ENCODE assay signal across 10 cellular contexts in genomic region chr12:57489157-57489641, GRCh38. TPM values are rescaled to one million over a fixed set of nuclear protein-coding genes. Genes with fewer than 3 reads are reported as not detected.
A peak's percentile ranks its signal among the peaks of the same experiment; 100 is the strongest.
DNase-seq lines count a peak whose midpoint lies in the region; ATAC-seq and TF ChIP-seq lines count a peak whose summit lies in the region.
"Had no signal": no experiment of that assay in that cellular context is flagged by ENCODE, and none has a peak within 500 bp of the region (broad histone marks: within the 10 kb centered on the region; RNA-seq: fewer than 3 reads in every experiment).

No MANE protein-coding gene starts in this region.

- TF ChIP-seq POLR2A in transverse colon (IDR thresholded peaks at IDR 0.05), result no peak

- H3K4me2 ChIP-seq in DND-41 (ENCODE audit: insufficient read depth, low read length), result peak overlapping the region; percentile 92
- H3K4me2 ChIP-seq in OCI-LY1 (ENCODE audit: low read length), result peak overlapping the region; percentile 92

- peaks cover 14% of the 10 kb centered on the region for H3K36me3 Mint-ChIP-seq in neural crest cell (ENCODE audit: low read depth)

- H3K9me3 ChIP-seq in DND-41 (ENCODE audit: insufficient read depth, low read length, severe bottlenecking) (no peaks in the 10 kb centered on the region), OCI-LY1 (ENCODE audit: low read length) (no peaks in the 10 kb centered on the region), transverse colon (no peaks in the 10 kb centered on the region)
- H3K9me3 ChIP-seq in effector memory CD4-positive, alpha-beta T cell (ENCODE audit: control insufficient read depth, low read length), result no peaks in the 10 kb centered on the region

- H3K79me2 ChIP-seq in DND-41 (ENCODE audit: insufficient read depth, low read length) (peaks cover 46% of the 10 kb centered on the region), OCI-LY1 (ENCODE audit: insufficient read depth, low read length) (peaks cover 16% of the 10 kb centered on the region)

- in situ Hi-C loops in transverse colon (cut with MboI; ENCODE audit: low pct_ligation_motif_present in 1 of 4, low pct_unique_long_range_greater_than_20kb in 1 of 4, low sequenced_read_pairs in 3 of 4), result no loop called here

- H3K27me3 Mint-ChIP-seq in neural crest cell (ENCODE audit: low read depth), result peaks cover 3% of the 10 kb centered on the region

- H4K20me1 ChIP-seq in DND-41 (ENCODE audit: insufficient read depth, low read length), result peaks cover 31% of the 10 kb centered on the region
- no peaks in the 10 kb centered on the region for H4K20me1 ChIP-seq in OCI-LY1 (ENCODE audit: insufficient read depth, low read length)

- H2AFZ ChIP-seq in DND-41 (ENCODE audit: low read depth, low read length) (no peak overlapping the region), OCI-LY1 (ENCODE audit: low read length) (no peak overlapping the region)

- H3K27ac ChIP-seq in DND-41 (ENCODE audit: low read length), result peak overlapping the region; percentile 83
- H3K27ac ChIP-seq in OCI-LY1 (ENCODE audit: low read depth, low read length, poor library complexity, severe bottlenecking), result no peak overlapping the region
- H3K27ac ChIP-seq in effector memory CD4-positive, alpha-beta T cell (ENCODE audit: insufficient read depth, low read length, poor library complexity, severe bottlenecking), result peak overlapping the region; percentile 81
- peak overlapping the region in 1 of 4 donors; percentile 87 for H3K27ac ChIP-seq in transverse colon

- 81 to 85% methylated on average over 3 to 5 of the region's 5 CpGs for WGBS in transverse colon (ENCODE audit: low coverage in 1 of 2), 2 donors

- H3K4me1 ChIP-seq in DND-41 (ENCODE audit: insufficient read depth, low read length), result peaks cover 28% of the 10 kb centered on the region
- peaks cover 17% of the 10 kb centered on the region for H3K4me1 ChIP-seq in OCI-LY1 (ENCODE audit: insufficient read depth, low read length, severe bottlenecking)
- H3K4me1 ChIP-seq in effector memory CD4-positive, alpha-beta T cell (ENCODE audit: control insufficient read depth, insufficient read depth, low read length, poor library complexity, severe bottlenecking), result peaks cover 9% of the 10 kb centered on the region
- peaks cover 8 to 16% (median 14%) of the 10 kb centered on the region in 4 donors for H3K4me1 ChIP-seq in transverse colon

- DNase-seq in DND-41 (no peak), neural crest cell (ENCODE audit: low read depth, low spot score) (no peak), transverse colon (no peak), NCI-H1694 (lab: John Stamatoyannopoulos, UW) (no peak)
- no peak for DNase-seq in effector memory CD4-positive, alpha-beta T cell
- DNase-seq: effector CD4-positive, alpha-beta T cell; NCI-H187 treated with DMSO at 0.1 percent for 48 hours had no signal

- H3K4me3 ChIP-seq in DND-41 (ENCODE audit: low read depth in 1 of 2, low read length in 2 of 2) (peak overlapping the region; percentile 83 to 84; a peak in 3 of 4 replicates), OCI-LY1 (ENCODE audit: low read depth, low read length, poor library complexity, severe bottlenecking) (peak overlapping the region; percentile 97), transverse colon (peak overlapping the region in 2 of 4 donors; percentile 63 to 81)
- H3K4me3 ChIP-seq in effector memory CD4-positive, alpha-beta T cell (ENCODE audit: insufficient read depth, low read depth, low read length, poor library complexity, severe bottlenecking), result peak overlapping the region; percentile 77

- H3K27me3 ChIP-seq in DND-41 (ENCODE audit: insufficient read depth, low read length, poor library complexity) (no peaks in the 10 kb centered on the region), OCI-LY1 (ENCODE audit: insufficient read depth, low read length) (no peaks in the 10 kb centered on the region), transverse colon (no peaks in the 10 kb centered on the region)
- no peaks in the 10 kb centered on the region for H3K27me3 ChIP-seq in effector memory CD4-positive, alpha-beta T cell (replicated peaks; ENCODE audit: control insufficient read depth, insufficient read depth, low read length, poor library complexity, severe bottlenecking)

- no peaks in the 10 kb centered on the region for H3F3A ChIP-seq in OCI-LY1 (ENCODE audit: insufficient read depth, low read length)

- H3K36me3 ChIP-seq in DND-41 (ENCODE audit: insufficient read depth, low read length), result peaks cover 47% of the 10 kb centered on the region
- peaks cover 46% of the 10 kb centered on the region for H3K36me3 ChIP-seq in OCI-LY1 (ENCODE audit: insufficient read depth, low read length)
- peaks cover 27% of the 10 kb centered on the region for H3K36me3 ChIP-seq in effector memory CD4-positive, alpha-beta T cell (ENCODE audit: control insufficient read depth, insufficient read depth, low read length)
- peaks cover 0 to 21% (median 8%) of the 10 kb centered on the region in 4 donors for H3K36me3 ChIP-seq in transverse colon

- peaks cover 25% of the 10 kb centered on the region for H3K4me1 Mint-ChIP-seq in neural crest cell

- ATAC-seq in DND-41 (ENCODE audit: insufficient read depth, low read depth) (no peak), GM18907 (IDR thresholded peaks at IDR 0.05; ENCODE audit: unreplicated experiment) (no peak), GM19467 (IDR thresholded peaks at IDR 0.05; ENCODE audit: unreplicated experiment) (no peak)

- H3K9me2 ChIP-seq in OCI-LY1 (ENCODE audit: low read depth, low read length), result no peaks in the 10 kb centered on the region

- no peaks in the 10 kb centered on the region for H3K9me3 Mint-ChIP-seq in neural crest cell

- TF ChIP-seq EP300 in transverse colon (IDR thresholded peaks at IDR 0.05; ENCODE audit: low read depth), result no peak

- intact Hi-C loops in transverse colon (cut with DNase I; ENCODE audit: low total_unique reads), result no loop called here

- peak overlapping the region; percentile 96 for H3K27ac Mint-ChIP-seq in neural crest cell (ENCODE audit: unreplicated experiment)

- H3K4me3 Mint-ChIP-seq in neural crest cell, result peak overlapping the region; percentile 97

- TF ChIP-seq CTCF in DND-41 (IDR thresholded peaks at IDR 0.05; ENCODE audit: borderline replicate concordance, extremely low read depth, low read length, poor library complexity, severe bottlenecking) (no peak), OCI-LY1 (IDR thresholded peaks at IDR 0.05; ENCODE audit: low read length) (no peak), neural crest cell (conservative IDR thresholded peaks at IDR 0.05) (no peak), transverse colon (IDR thresholded peaks at IDR 0.05) (no peak)

- H3K9ac ChIP-seq in DND-41 (ENCODE audit: low read depth, low read length) (peak overlapping the region; percentile 80), OCI-LY1 (ENCODE audit: low read length) (peak overlapping the region; percentile 98)

RNA-seq across cellular contexts. Expression of gene MARS1, which starts 1.3 kb away (rescaled TPM):
- total RNA-seq in neural crest cell, result 257 and 267 TPM in 2 replicates
- total RNA-seq in transverse colon, result 100 to 1,000 TPM in 2 of 4 donors, 10 to 100 TPM in 2; 39.0 to 184 (median 103) TPM

RNA-seq across cellular contexts. Expression of gene ARHGAP9, which starts 9.5 kb away (rescaled TPM):
- total RNA-seq in neural crest cell (0.56 and 1.0 TPM in 2 replicates), transverse colon (10 to 100 TPM in 3 of 4 donors, not detected in 1; 11.7 to 87.2 (median 27.3) TPM)

RNA-seq across cellular contexts. Expression of gene GLI1, which starts 29.6 kb away (rescaled TPM):
- total RNA-seq in neural crest cell (0.58 and 1.3 TPM in 2 replicates), transverse colon (1 to 10 TPM in 1 of 4 donors, under 1 TPM in 2, not detected in 1; 0.41 to 1.2 (median 0.79) TPM)

RNA-seq across cellular contexts. Expression of gene DDIT3, which starts 31.1 kb away (rescaled TPM):
- total RNA-seq in neural crest cell (14.1 and 15.0 TPM in 2 replicates), transverse colon (100 to 1,000 TPM in 2 of 4 donors, 10 to 100 TPM in 2; 27.6 to 338 (median 67.6) TPM)

RNA-seq across cellular contexts. Expression of gene MBD6, which starts 33.4 kb away (rescaled TPM):
- total RNA-seq in neural crest cell, result 90.4 and 91.3 TPM in 2 replicates
- total RNA-seq in transverse colon, result 100 to 1,000 TPM in 1 of 4 donors, 10 to 100 TPM in 3; 36.6 to 155 (median 51.0) TPM
